14 cellular contexts compared by ENCODE assay signal in genomic region chr10:79264942-79265341, GRCh38.
A peak's percentile ranks its signal among the peaks of the same experiment; 100 is the strongest.
DNase-seq lines count a peak whose midpoint lies in the region; ATAC-seq and TF ChIP-seq lines count a peak whose summit lies in the region.
"Had no signal": no experiment of that assay in that cellular context is flagged by ENCODE, and none has a peak within 500 bp of the region (broad histone marks: within the 10 kb centered on the region; RNA-seq: fewer than 3 reads in every experiment).

No MANE protein-coding gene starts in this region.

- H3K4me1 Mint-ChIP-seq in CD14-positive monocyte: peaks cover 82% of the 10 kb centered on the region
- H3K4me1 Mint-ChIP-seq in progenitor cell of endocrine pancreas (ENCODE audit: low read depth): peaks cover 41% of the 10 kb centered on the region
- peaks cover 45 to 62% of the 10 kb centered on the region in 2 donors for H3K4me1 Mint-ChIP-seq in effector memory CD8-positive, alpha-beta T cell (ENCODE audit: low read depth in 2 of 2)

- intact Hi-C loops in CD14-positive monocyte (cut with micrococcal nuclease): loop anchor here in 1 of 2 donors (10.0 kb wide), 1 partner anchor 510 kb away; no protein-coding TSS in a partner anchor
- intact Hi-C loops in left ventricle myocardium superior (cut with micrococcal nuclease): no loop called here

- no peaks in the 10 kb centered on the region for H3K36me3 ChIP-seq in RWPE2 (ENCODE audit: low read depth)
- H3K36me3 ChIP-seq: right lobe of liver had no signal

- H3K27me3 ChIP-seq in RWPE2 (ENCODE audit: insufficient read depth, poor library complexity, severe bottlenecking): no peaks in the 10 kb centered on the region
- H3K27me3 ChIP-seq: right lobe of liver had no signal

- peak overlapping the region; percentile 89 to 100 (median 99) for H3K27ac Mint-ChIP-seq in CD14-positive monocyte
- peak overlapping the region; percentile 67 for H3K27ac Mint-ChIP-seq in progenitor cell of endocrine pancreas
- peak overlapping the region in 1 of 2 donors; percentile 93 for H3K27ac Mint-ChIP-seq in effector memory CD8-positive, alpha-beta T cell
- H3K27ac Mint-ChIP-seq: T-cell had no signal

- H3K27me3 Mint-ChIP-seq in CD14-positive monocyte (ENCODE audit: low read depth in 3 of 3): peaks cover 0 to 3% (median 1%) of the 10 kb centered on the region in 3 donors
- no peaks in the 10 kb centered on the region for H3K27me3 Mint-ChIP-seq in progenitor cell of endocrine pancreas
- H3K27me3 Mint-ChIP-seq in effector memory CD8-positive, alpha-beta T cell: no peaks in the 10 kb centered on the region
- H3K27me3 Mint-ChIP-seq: central memory CD8-positive, alpha-beta T cell; T-cell had no signal

- peaks cover 54% of the 10 kb centered on the region for H3K4me1 ChIP-seq in RWPE2 (ENCODE audit: insufficient read depth, poor library complexity, severe bottlenecking)

- H3K4me3 ChIP-seq in RWPE2 (ENCODE audit: severe bottlenecking): no peak overlapping the region
- H3K4me3 ChIP-seq: right lobe of liver had no signal

- TF ChIP-seq CTCF in CD14-positive monocyte (IDR thresholded peaks at IDR 0.05): no peak
- TF ChIP-seq CTCF in RWPE2 (IDR thresholded peaks at IDR 0.05; ENCODE audit: poor library complexity, severe bottlenecking): no peak
- no peak for TF ChIP-seq CTCF in progenitor cell of endocrine pancreas (IDR thresholded peaks at IDR 0.05; ENCODE audit: unreplicated experiment)

- no peak overlapping the region for H3K4me3 Mint-ChIP-seq in CD14-positive monocyte
- H3K4me3 Mint-ChIP-seq in progenitor cell of endocrine pancreas (ENCODE audit: low read depth): no peak overlapping the region
- H3K4me3 Mint-ChIP-seq in effector memory CD8-positive, alpha-beta T cell: no peak overlapping the region
- H3K4me3 Mint-ChIP-seq: central memory CD8-positive, alpha-beta T cell; T-cell had no signal

- peak; percentile 69 for ATAC-seq in RWPE2 (ENCODE audit: low read depth)
- ATAC-seq in left ventricle myocardium superior: peak; percentile 7
- ATAC-seq in left lobe of liver: no peak
- ATAC-seq in effector memory CD8-positive, alpha-beta T cell (replicated peaks): no peak
- ATAC-seq: T-cell had no signal

- H3K9me3 Mint-ChIP-seq in CD14-positive monocyte (peaks cover 0 to 2% (median 0%) of the 10 kb centered on the region in 7 donors), progenitor cell of endocrine pancreas (ENCODE audit: low read depth) (no peaks in the 10 kb centered on the region)
- no peaks in the 10 kb centered on the region for H3K9me3 Mint-ChIP-seq in effector memory CD8-positive, alpha-beta T cell
- H3K9me3 Mint-ChIP-seq: central memory CD8-positive, alpha-beta T cell; T-cell had no signal

- DNase-seq in CD14-positive monocyte (ENCODE audit: low spot score) (no peak), RWPE2 (ENCODE audit: low spot score) (peak; percentile 81), left ventricle myocardium superior (peak; percentile 63), progenitor cell of endocrine pancreas (ENCODE audit: low spot score, unreplicated experiment) (no peak), left lobe of liver (ENCODE audit: low spot score) (no peak), NCI-H128 (lab: John Stamatoyannopoulos, UW; ENCODE audit: unreplicated experiment) (no peak)
- DNase-seq in effector memory CD8-positive, alpha-beta T cell: no peak
- DNase-seq in stimulated activated CD4-positive, alpha-beta T cell treated with anti-CD3 and anti-CD28 coated beads, Interleukin-4, amount 100 ng/mL, for 4 hours: no peak
- DNase-seq: activated CD8-positive, alpha-beta memory T cell treated with anti-CD3 and anti-CD28 coated beads, Interleukin-2, amount 50 U/mL, for 4 hours; AML-193; NCI-H748 treated with DMSO at 0.1 percent for 48 hours; right lobe of liver; T-cell had no signal

- H3K36me3 Mint-ChIP-seq in CD14-positive monocyte: peaks cover 59 to 78% of the 10 kb centered on the region in 2 donors
- peaks cover 10% of the 10 kb centered on the region for H3K36me3 Mint-ChIP-seq in progenitor cell of endocrine pancreas (ENCODE audit: insufficient read depth)
- H3K36me3 Mint-ChIP-seq in effector memory CD8-positive, alpha-beta T cell (ENCODE audit: insufficient read depth): peaks cover 8% of the 10 kb centered on the region

- peak overlapping the region; percentile 71 for H3K27ac ChIP-seq in RWPE2 (ENCODE audit: poor library complexity, severe bottlenecking)

- H3K9me3 ChIP-seq in RWPE2 (ENCODE audit: severe bottlenecking): no peaks in the 10 kb centered on the region
- H3K9me3 ChIP-seq: right lobe of liver had no signal

Comparison
In these comparisons a context has a peak if more than half of its experiments do, and no peak if none do; other contexts are left out.
1. DNase-seq: peak in RWPE2 (single experiment) and left ventricle myocardium superior (single experiment); none in CD14-positive monocyte (single experiment), progenitor cell of endocrine pancreas (single experiment), left lobe of liver (single experiment), effector memory CD8-positive, alpha-beta T cell (0 of 3), stimulated activated CD4-positive, alpha-beta T cell treated with anti-CD3 and anti-CD28 coated beads, Interleukin-4, amount 100 ng/mL, for 4 hours (0 of 2) and NCI-H128 (single experiment).
2. ATAC-seq: peak in RWPE2 (single experiment) and left ventricle myocardium superior (single experiment); none in left lobe of liver (single experiment) and effector memory CD8-positive, alpha-beta T cell (single experiment).